In genomic region chr4:53365121-53365485, GRCh38 we compare ENCODE assay signal across 8 cellular contexts. TPM values are rescaled to one million over a fixed set of nuclear protein-coding genes. Genes with fewer than 3 reads are reported as not detected.
DNase-seq lines count a peak whose midpoint lies in the region; ATAC-seq and TF ChIP-seq lines count a peak whose summit lies in the region.

No MANE protein-coding gene starts in this region.

- WGBS in ectodermal cell, 2 experiments: 5% methylated on average over 8 of the region's 8 CpGs

- H3K27me3 ChIP-seq in cardiac muscle cell (peaks cover 31% of the 10 kb centered on the region), RWPE2 (ENCODE audit: insufficient read depth, poor library complexity, severe bottlenecking) (no peaks in the 10 kb centered on the region), ectodermal cell (ENCODE audit: control insufficient read depth, insufficient read depth, low read length, poor library complexity, severe bottlenecking) (peaks cover 34% of the 10 kb centered on the region), mucosa of stomach (ENCODE audit: control insufficient read depth, insufficient read depth, low read length) (no peaks in the 10 kb centered on the region)

- TF ChIP-seq CTCF in cardiac muscle cell (IDR thresholded peaks at IDR 0.05; ENCODE audit: low read depth, low read length) (no peak), RWPE2 (IDR thresholded peaks at IDR 0.05; ENCODE audit: poor library complexity, severe bottlenecking) (no peak)

- DNase-seq in cardiac muscle cell (ENCODE audit: low read depth in 1 of 2, low spot score in 1 of 2) (peak; percentile 14 to 31), Right ventricle myocardium inferior (ENCODE audit: missing footprints) (no peak), RWPE2 (ENCODE audit: low spot score) (no peak), NCI-H2107 treated with DMSO at 0.1 percent for 48 hours (lab: John Stamatoyannopoulos, UW; ENCODE audit: unreplicated experiment) (no peak), NCI-H1694 (lab: John Stamatoyannopoulos, UW) (no peak)

- H3K4me1 ChIP-seq in cardiac muscle cell (ENCODE audit: low read depth): no peaks in the 10 kb centered on the region
- H3K4me1 ChIP-seq in RWPE2 (ENCODE audit: insufficient read depth, poor library complexity, severe bottlenecking): peaks cover 5% of the 10 kb centered on the region
- H3K4me1 ChIP-seq in ectodermal cell (ENCODE audit: control insufficient read depth, insufficient read depth, low read length): no peaks in the 10 kb centered on the region
- H3K4me1 ChIP-seq in mucosa of stomach (ENCODE audit: control insufficient read depth, insufficient read depth, low read length): no peaks in the 10 kb centered on the region

- H3K36me3 ChIP-seq in cardiac muscle cell (no peaks in the 10 kb centered on the region), RWPE2 (ENCODE audit: low read depth) (no peaks in the 10 kb centered on the region), ectodermal cell (ENCODE audit: control insufficient read depth, insufficient read depth, low read length) (no peaks in the 10 kb centered on the region), mucosa of stomach (ENCODE audit: control insufficient read depth, insufficient read depth, low read length) (no peaks in the 10 kb centered on the region)

- H3K4me3 ChIP-seq in cardiac muscle cell (peak overlapping the region; percentile 60), RWPE2 (ENCODE audit: severe bottlenecking) (peak overlapping the region; percentile 73), ectodermal cell (ENCODE audit: insufficient read depth, low read depth, low read length) (peak overlapping the region; percentile 82), mucosa of stomach (ENCODE audit: low read length) (peak overlapping the region; percentile 97)

- intact Hi-C loops in Right ventricle myocardium inferior (cut with DNase I): no loop called here

- no peak overlapping the region for H3K27ac ChIP-seq in cardiac muscle cell
- no peak overlapping the region for H3K27ac ChIP-seq in RWPE2 (ENCODE audit: poor library complexity, severe bottlenecking)
- no peak overlapping the region for H3K27ac ChIP-seq in ectodermal cell (ENCODE audit: insufficient read depth, low read depth, low read length, poor library complexity, severe bottlenecking)

- H3K9ac ChIP-seq in mucosa of stomach (ENCODE audit: low read length): peak overlapping the region; percentile 72

- H3K9me3 ChIP-seq in cardiac muscle cell (ENCODE audit: low read depth) (no peaks in the 10 kb centered on the region), RWPE2 (ENCODE audit: severe bottlenecking) (no peaks in the 10 kb centered on the region), ectodermal cell (ENCODE audit: control insufficient read depth, low read length) (no peaks in the 10 kb centered on the region), mucosa of stomach (ENCODE audit: control insufficient read depth, low read length) (no peaks in the 10 kb centered on the region)

- ATAC-seq in Right ventricle myocardium inferior (no peak), HG03135 (IDR thresholded peaks at IDR 0.05; ENCODE audit: unreplicated experiment) (peak; percentile 14), RWPE2 (ENCODE audit: low read depth) (peak; percentile 53)

RNA-seq across cellular contexts. Expression of gene SCFD2, which starts 0.8 kb away (rescaled TPM):
- total RNA-seq in cardiac muscle cell: 13.2 and 15.1 TPM in 2 replicates
- 8.3 and 15.9 TPM in 2 replicates for polyA plus RNA-seq in cardiac muscle cell
- 10.0 TPM for total RNA-seq in Right ventricle myocardium inferior
- polyA plus RNA-seq in ectodermal cell (2013, experiment 1 of 4): 7.9 TPM
- polyA plus RNA-seq in ectodermal cell (2013, experiment 2 of 4): 6.6 TPM
- 5.6 TPM for polyA plus RNA-seq in ectodermal cell (2013, experiment 3 of 4)
- polyA plus RNA-seq in ectodermal cell (2013, experiment 4 of 4): 5.0 TPM

RNA-seq across cellular contexts. Expression of gene FIP1L1, which starts 12.3 kb away (rescaled TPM):
- total RNA-seq in cardiac muscle cell (50.9 and 97.0 TPM in 2 replicates), Right ventricle myocardium inferior (26.0 TPM)
- polyA plus RNA-seq in cardiac muscle cell: 55.3 and 89.6 TPM in 2 replicates
- polyA plus RNA-seq in ectodermal cell (2013, experiment 1 of 4): 69.7 TPM
- 74.6 TPM for polyA plus RNA-seq in ectodermal cell (2013, experiment 2 of 4)
- 64.8 TPM for polyA plus RNA-seq in ectodermal cell (2013, experiment 3 of 4)
- 72.1 TPM for polyA plus RNA-seq in ectodermal cell (2013, experiment 4 of 4)

Comparison
In these comparisons a context has a peak if more than half of its experiments do, and no peak if none do; other contexts are left out.
1. DNase-seq: peak in cardiac muscle cell (2 of 2); none in Right ventricle myocardium inferior (single experiment), RWPE2 (single experiment), NCI-H2107 treated with DMSO at 0.1 percent for 48 hours (single experiment) and NCI-H1694 (single experiment).
2. Peak in every context shown above with its lines, with median percentiles within 50 percentile points of each other: H3K4me3 ChIP-seq.